In genomic region chr6:26295691-26296555, GRCh38 we compare ENCODE assay signal across 10 cellular contexts.
DNase-seq lines count a peak whose midpoint lies in the region; ATAC-seq and TF ChIP-seq lines count a peak whose summit lies in the region.
"Had no signal": no experiment of that assay in that cellular context is flagged by ENCODE, and none has a peak within 500 bp of the region (broad histone marks: within the 10 kb centered on the region; RNA-seq: fewer than 3 reads in every experiment).

No MANE protein-coding gene starts in this region.

- TF ChIP-seq CTCF in fibroblast of mammary gland (conservative IDR thresholded peaks at IDR 0.05; ENCODE audit: control insufficient read depth, insufficient read depth, low read depth, low read length) (no peak), stomach (IDR thresholded peaks at IDR 0.05) (no peak), upper lobe of left lung (IDR thresholded peaks at IDR 0.05) (no peak)

- H3K36me3 ChIP-seq in SJCRH30, result no peaks in the 10 kb centered on the region
- no peaks in the 10 kb centered on the region for H3K36me3 ChIP-seq in stomach
- no peaks in the 10 kb centered on the region for H3K36me3 ChIP-seq in upper lobe of left lung

- H3K9me3 Mint-ChIP-seq in activated T-cell treated with anti-CD3 and anti-CD28 coated beads, Interleukin-2, amount 50 U/mL, for 72 hours, result no peaks in the 10 kb centered on the region

- DNase-seq in activated T-cell treated with anti-CD3 and anti-CD28 coated beads, Interleukin-2, amount 50 U/mL, for 72 hours, result no peak
- DNase-seq in activated T-cell treated with anti-CD3 and anti-CD28 coated beads, Interleukin-2, amount 50 U/mL, for 1 hour, result no peak
- DNase-seq in SJCRH30 (peak; percentile 36 to 53), fibroblast of mammary gland (ENCODE audit: low read depth) (peak; percentile 92), stomach (peak; percentile 30), upper lobe of left lung (no peak)
- DNase-seq: activated CD4-positive, alpha-beta T cell treated with anti-CD3 and anti-CD28 coated beads for 48 hours had no signal

- H3K4me3 ChIP-seq in SJCRH30 (peak overlapping the region; percentile 19), fibroblast of mammary gland (ENCODE audit: control insufficient read depth, low read depth, low read length) (no peak overlapping the region), stomach (no peak overlapping the region), upper lobe of left lung (no peak overlapping the region)

- H3K9me3 ChIP-seq in SJCRH30 (replicated peaks), result no peaks in the 10 kb centered on the region
- H3K9me3 ChIP-seq in stomach, result no peaks in the 10 kb centered on the region
- no peaks in the 10 kb centered on the region for H3K9me3 ChIP-seq in upper lobe of left lung

- no peaks in the 10 kb centered on the region for H3K27me3 ChIP-seq in SJCRH30
- peaks cover 0 to 61% (median 0%) of the 10 kb centered on the region in 3 donors for H3K27me3 ChIP-seq in stomach
- H3K27me3 ChIP-seq in upper lobe of left lung, result no peaks in the 10 kb centered on the region

- H3K4me3 Mint-ChIP-seq in activated T-cell treated with anti-CD3 and anti-CD28 coated beads, Interleukin-2, amount 50 U/mL, for 72 hours, result peak overlapping the region; percentile 32 to 40
- H3K4me3 Mint-ChIP-seq: CD4-positive, CD25-positive, alpha-beta regulatory T cell had no signal

- peak overlapping the region; percentile 20 for H3K27ac ChIP-seq in SJCRH30
- H3K27ac ChIP-seq in stomach, result peak overlapping the region in 2 of 5 donors; percentile 16 to 62
- no peak overlapping the region for H3K27ac ChIP-seq in upper lobe of left lung

- no peak overlapping the region for H3K27ac Mint-ChIP-seq in activated T-cell treated with anti-CD3 and anti-CD28 coated beads, Interleukin-2, amount 50 U/mL, for 72 hours

- peaks cover 9% of the 10 kb centered on the region for H3K27me3 Mint-ChIP-seq in activated T-cell treated with anti-CD3 and anti-CD28 coated beads, Interleukin-2, amount 50 U/mL, for 72 hours (ENCODE audit: low read depth)

- TF ChIP-seq EP300 in stomach (IDR thresholded peaks at IDR 0.05), result no peak
- TF ChIP-seq EP300 in upper lobe of left lung (IDR thresholded peaks at IDR 0.05), result peak in 1 of 4 donors; percentile 8

- H3K4me1 ChIP-seq in SJCRH30 (peaks cover 8% of the 10 kb centered on the region), stomach (peaks cover 0 to 9% (median 3%) of the 10 kb centered on the region in 4 donors), upper lobe of left lung (no peaks in the 10 kb centered on the region)

- no peaks in the 10 kb centered on the region for H3K36me3 Mint-ChIP-seq in activated T-cell treated with anti-CD3 and anti-CD28 coated beads, Interleukin-2, amount 50 U/mL, for 72 hours (ENCODE audit: insufficient read depth in 2 of 2)
- H3K36me3 Mint-ChIP-seq: CD4-positive, CD25-positive, alpha-beta regulatory T cell had no signal

- intact Hi-C loops in stomach (cut with DNase I; ENCODE audit: low total_unique reads), result no loop called here

- peak in 1 of 2 donors; percentile 22 for ATAC-seq in activated T-cell treated with anti-CD3 and anti-CD28 coated beads, Interleukin-2, amount 50 U/mL, for 72 hours (replicated peaks in 1 of 2)
- ATAC-seq in GM21619 (IDR thresholded peaks at IDR 0.05; ENCODE audit: unreplicated experiment) (no peak), HG03342 (IDR thresholded peaks at IDR 0.05; ENCODE audit: unreplicated experiment) (no peak), upper lobe of left lung (ENCODE audit: low FRiP score in 2 of 2) (no peak)

- H3K4me1 Mint-ChIP-seq in activated T-cell treated with anti-CD3 and anti-CD28 coated beads, Interleukin-2, amount 50 U/mL, for 72 hours (ENCODE audit: low read depth), result peaks cover 36% of the 10 kb centered on the region

- TF ChIP-seq POLR2A in stomach (IDR thresholded peaks at IDR 0.05) (no peak), upper lobe of left lung (IDR thresholded peaks at IDR 0.05) (no peak)

- 52 to 59% (median 54%) methylated on average over 11 of the region's 11 CpGs for WGBS in stomach, 5 donors
- 38 to 61% methylated on average over 11 of the region's 11 CpGs for WGBS in upper lobe of left lung, 2 donors

Comparison
In these comparisons a context has a peak if more than half of its experiments do, and no peak if none do; other contexts are left out.
1. DNase-seq: peak in SJCRH30 (2 of 2), fibroblast of mammary gland (single experiment) and stomach (single experiment); none in activated T-cell treated with anti-CD3 and anti-CD28 coated beads, Interleukin-2, amount 50 U/mL, for 72 hours (0 of 2), activated T-cell treated with anti-CD3 and anti-CD28 coated beads, Interleukin-2, amount 50 U/mL, for 1 hour (single experiment) and upper lobe of left lung (0 of 2).